In genomic region chr21:41387042-41387819, GRCh38 we compare ENCODE assay signal across 30 cellular contexts. TPM values are rescaled to one million over a fixed set of nuclear protein-coding genes. Genes with fewer than 3 reads are reported as not detected.
DNase-seq lines count a peak whose midpoint lies in the region; ATAC-seq, FAIRE-seq and TF ChIP-seq lines count a peak whose summit lies in the region.
"Had no signal": no experiment of that assay in that cellular context is flagged by ENCODE, and none has a peak within 500 bp of the region (broad histone marks: within the 10 kb centered on the region; RNA-seq: fewer than 3 reads in every experiment).

No MANE protein-coding gene starts in this region.

- H2BK15ac ChIP-seq in mesenchymal stem cell (ENCODE audit: low read depth, poor library complexity, severe bottlenecking): no peak overlapping the region

- no peak for TF ChIP-seq POLR2A in GM12892 (IDR thresholded peaks at IDR 0.05; ENCODE audit: low read depth, low read length)

- H3K4me3 Mint-ChIP-seq in activated CD4-positive, alpha-beta T cell treated with anti-CD3 and anti-CD28 coated beads, Interleukin-2, amount 10 ng/mL, durations not matched to agents 7 days and 5 days: no peak overlapping the region
- no peak overlapping the region for H3K4me3 Mint-ChIP-seq in T-helper 17 cell
- H3K4me3 Mint-ChIP-seq in stimulated activated effector memory CD8-positive, alpha-beta T cell treated with anti-CD3 and anti-CD28 coated beads, Interleukin-12 subunit alpha, Interleukin-12 subunit beta, amount 100 ng/mL, for 72 hours: no peak overlapping the region
- H3K4me3 Mint-ChIP-seq: IgD-negative memory B cell, WTC11 had no signal

- no peak overlapping the region for H2BK120ac ChIP-seq in mesenchymal stem cell (ENCODE audit: low read depth, low read length)

- ATAC-seq in T-helper 17 cell (no peak), HG02642 (IDR thresholded peaks at IDR 0.05; ENCODE audit: poor library complexity, unreplicated experiment) (no peak)
- no peak for ATAC-seq in stimulated activated effector memory CD8-positive, alpha-beta T cell treated with anti-CD3 and anti-CD28 coated beads, Interleukin-12 subunit alpha, Interleukin-12 subunit beta, amount 100 ng/mL, for 72 hours
- ATAC-seq: HCT116, heart left ventricle, WTC11 had no signal

- peak overlapping the region; percentile 37 for H3K27ac Mint-ChIP-seq in activated CD4-positive, alpha-beta T cell treated with anti-CD3 and anti-CD28 coated beads, Interleukin-2, amount 10 ng/mL, durations not matched to agents 7 days and 5 days
- peak overlapping the region; percentile 47 for H3K27ac Mint-ChIP-seq in T-helper 17 cell
- peak overlapping the region; percentile 71 for H3K27ac Mint-ChIP-seq in stimulated activated effector memory CD8-positive, alpha-beta T cell treated with anti-CD3 and anti-CD28 coated beads, Interleukin-12 subunit alpha, Interleukin-12 subunit beta, amount 100 ng/mL, for 72 hours
- H3K27ac Mint-ChIP-seq: WTC11 had no signal

- CTCF ChIA-PET in activated CD4-positive, alpha-beta T cell treated with anti-CD3 and anti-CD28 coated beads, Interleukin-2, amount 10 ng/mL, durations not matched to agents 7 days and 5 days (lab: Charles Lee): no interaction called here

- H2AFZ ChIP-seq in mesenchymal stem cell (ENCODE audit: low read depth, low read length): no peak overlapping the region

- no peak overlapping the region for H2BK12ac ChIP-seq in mesenchymal stem cell (ENCODE audit: low read length in 2 of 2)

- POLR2A ChIA-PET in activated CD4-positive, alpha-beta T cell treated with anti-CD3 and anti-CD28 coated beads, Interleukin-2, amount 10 ng/mL, durations not matched to agents 7 days and 5 days (lab: Charles Lee): no interaction called here

- no peaks in the 10 kb centered on the region for H3K9me3 ChIP-seq in T-helper 17 cell (ENCODE audit: control insufficient read depth, low read length, poor library complexity, severe bottlenecking)
- no peaks in the 10 kb centered on the region for H3K9me3 ChIP-seq in mesenchymal stem cell (ENCODE audit: control insufficient read depth, low read length)
- H3K9me3 ChIP-seq: heart left ventricle, thyroid gland had no signal

- H3K4me1 ChIP-seq in mesenchymal stem cell (ENCODE audit: control insufficient read depth, insufficient read depth, low read depth, low read length): no peaks in the 10 kb centered on the region
- H3K4me1 ChIP-seq: heart left ventricle had no signal

- 84% methylated on average over 14 of the region's 14 CpGs for WGBS in mesenchymal stem cell

- no peak for DNase-seq in activated CD4-positive, alpha-beta T cell treated with anti-CD3 and anti-CD28 coated beads, Interleukin-2, amount 10 ng/mL, durations not matched to agents 7 days and 5 days
- no peak for DNase-seq in activated CD4-positive, alpha-beta T cell treated with anti-CD3 and anti-CD28 coated beads for 4 hours
- no peak for DNase-seq in T-helper 17 cell
- DNase-seq in mesenchymal stem cell: no peak
- DNase-seq in stimulated activated effector memory CD8-positive, alpha-beta T cell treated with anti-CD3 and anti-CD28 coated beads, Interleukin-12 subunit alpha, Interleukin-12 subunit beta, amount 100 ng/mL, for 72 hours (ENCODE audit: low spot score in 2 of 2): no peak
- no peak for DNase-seq in GM12892 (ENCODE audit: insufficient read length)
- no peak for DNase-seq in SK-N-DZ (ENCODE audit: low spot score)
- DNase-seq: activated CD4-positive, alpha-beta T cell treated with anti-CD3 and anti-CD28 coated beads, Interleukin-2, amount 50 U/mL, for 48 hours; anterior cingulate cortex; DMS 273 treated with DMSO at 0.1 percent for 48 hours; dorsolateral prefrontal cortex; mammary epithelial cell; NCI-H2029 treated with DMSO at 0.1 percent for 48 hours; NCI-H774; occipital lobe; retina; RPMI8226; stimulated activated CD4-positive, alpha-beta T cell treated with anti-CD3 and anti-CD28 coated beads, Interleukin-12 subunit alpha, Interleukin-12 subunit beta, amount 100 ng/mL, for 4 hours; stimulated activated CD4-positive, alpha-beta T cell treated with anti-CD3 and anti-CD28 coated beads, Interleukin-4, amount 100 ng/mL, for 24 hours; stimulated activated naive CD4-positive, alpha-beta T cell treated with Interleukin-2 at 50 U/mL for 16 hours; T-helper 9 cell; thyroid gland had no signal

- no peak overlapping the region for H3K23ac ChIP-seq in mesenchymal stem cell (ENCODE audit: low read length in 2 of 2)

- peaks cover 0 to 63% of the 10 kb centered on the region in 2 experiments for H3K36me3 ChIP-seq in mesenchymal stem cell (ENCODE audit: control insufficient read depth in 1 of 2, insufficient read depth in 2 of 2, low read depth in 1 of 2, low read length in 2 of 2)
- H3K36me3 ChIP-seq: thyroid gland had no signal

- no peak overlapping the region for H3K4me2 ChIP-seq in mesenchymal stem cell (ENCODE audit: low read length, poor library complexity, severe bottlenecking)

- H3K14ac ChIP-seq in mesenchymal stem cell (ENCODE audit: low read length in 2 of 2): no peak overlapping the region

- no peak overlapping the region for H4K91ac ChIP-seq in mesenchymal stem cell (ENCODE audit: low read length)

- H3K27me3 ChIP-seq in mesenchymal stem cell (ENCODE audit: control insufficient read depth in 1 of 2, insufficient read depth in 1 of 2, low read length in 2 of 2): no peaks in the 10 kb centered on the region
- H3K27me3 ChIP-seq: heart left ventricle, thyroid gland had no signal

- peaks cover 1% of the 10 kb centered on the region for H3K4me1 Mint-ChIP-seq in activated CD4-positive, alpha-beta T cell treated with anti-CD3 and anti-CD28 coated beads, Interleukin-2, amount 10 ng/mL, durations not matched to agents 7 days and 5 days
- peaks cover 17% of the 10 kb centered on the region for H3K4me1 Mint-ChIP-seq in T-helper 17 cell
- H3K4me1 Mint-ChIP-seq in stimulated activated effector memory CD8-positive, alpha-beta T cell treated with anti-CD3 and anti-CD28 coated beads, Interleukin-12 subunit alpha, Interleukin-12 subunit beta, amount 100 ng/mL, for 72 hours: peaks cover 25% of the 10 kb centered on the region
- H3K4me1 Mint-ChIP-seq: IgD-negative memory B cell, WTC11 had no signal

- no peak overlapping the region for H4K8ac ChIP-seq in mesenchymal stem cell (ENCODE audit: low read length)

- no peaks in the 10 kb centered on the region for H3K27me3 Mint-ChIP-seq in activated CD4-positive, alpha-beta T cell treated with anti-CD3 and anti-CD28 coated beads, Interleukin-2, amount 10 ng/mL, durations not matched to agents 7 days and 5 days
- no peaks in the 10 kb centered on the region for H3K27me3 Mint-ChIP-seq in T-helper 17 cell
- H3K27me3 Mint-ChIP-seq: IgD-negative memory B cell had no signal

- no peaks in the 10 kb centered on the region for H3K79me1 ChIP-seq in mesenchymal stem cell (replicated peaks; ENCODE audit: low read length, poor library complexity, severe bottlenecking)

- H3K36me3 Mint-ChIP-seq in activated CD4-positive, alpha-beta T cell treated with anti-CD3 and anti-CD28 coated beads, Interleukin-2, amount 10 ng/mL, durations not matched to agents 7 days and 5 days (ENCODE audit: low read depth): peaks cover 52% of the 10 kb centered on the region
- peaks cover 23% of the 10 kb centered on the region for H3K36me3 Mint-ChIP-seq in T-helper 17 cell (ENCODE audit: low read depth)
- H3K36me3 Mint-ChIP-seq in stimulated activated effector memory CD8-positive, alpha-beta T cell treated with anti-CD3 and anti-CD28 coated beads, Interleukin-12 subunit alpha, Interleukin-12 subunit beta, amount 100 ng/mL, for 72 hours: peaks cover 28% of the 10 kb centered on the region
- H3K36me3 Mint-ChIP-seq: WTC11 had no signal

- peak overlapping the region; percentile 42 for H3K9ac ChIP-seq in mesenchymal stem cell (ENCODE audit: low read length)

- H3K27ac ChIP-seq in mesenchymal stem cell (ENCODE audit: low read length, poor library complexity, severe bottlenecking): no peak overlapping the region
- H3K27ac ChIP-seq: 22Rv1, dorsolateral prefrontal cortex had no signal

- no peak overlapping the region for H3K18ac ChIP-seq in mesenchymal stem cell (ENCODE audit: low read depth in 1 of 2, low read length in 2 of 2)

- H3K9me3 Mint-ChIP-seq in activated CD4-positive, alpha-beta T cell treated with anti-CD3 and anti-CD28 coated beads, Interleukin-2, amount 10 ng/mL, durations not matched to agents 7 days and 5 days: no peaks in the 10 kb centered on the region
- no peaks in the 10 kb centered on the region for H3K9me3 Mint-ChIP-seq in stimulated activated effector memory CD8-positive, alpha-beta T cell treated with anti-CD3 and anti-CD28 coated beads, Interleukin-12 subunit alpha, Interleukin-12 subunit beta, amount 100 ng/mL, for 72 hours
- H3K9me3 Mint-ChIP-seq: IgD-negative memory B cell had no signal

- FAIRE-seq in GM12892 (lab: Jason Lieb, UNC): no peak
- FAIRE-seq: endothelial cell of umbilical vein, GM19239 had no signal

- H2AK5ac ChIP-seq in mesenchymal stem cell (ENCODE audit: low read length, severe bottlenecking): no peak overlapping the region

- H2BK5ac ChIP-seq in mesenchymal stem cell (ENCODE audit: low read depth, low read length, poor library complexity, severe bottlenecking): no peak overlapping the region

- H3K4me3 ChIP-seq in mesenchymal stem cell (ENCODE audit: insufficient read depth in 1 of 2, low read depth in 1 of 2, low read length in 2 of 2): peak overlapping the region in 1 of 2 experiments; percentile 42
- H3K4me3 ChIP-seq: dorsolateral prefrontal cortex, heart left ventricle, thyroid gland had no signal

- no peak overlapping the region for H3K4ac ChIP-seq in mesenchymal stem cell (ENCODE audit: low read depth in 1 of 2, low read length in 2 of 2)

RNA-seq across cellular contexts. Expression of gene MX2, which starts 25.4 kb away (rescaled TPM):
- 100 to 1,000 TPM; 108 to 117 TPM for total RNA-seq in activated CD4-positive, alpha-beta T cell treated with anti-CD3 and anti-CD28 coated beads, Interleukin-2, amount 10 ng/mL, durations not matched to agents 7 days and 5 days
- total RNA-seq in T-helper 17 cell: 10 to 100 TPM; 86.4 to 97.2 TPM
- polyA plus RNA-seq in mesenchymal stem cell (2013, experiment 1 of 2): 6.2 TPM
- polyA plus RNA-seq in mesenchymal stem cell (2013, experiment 2 of 2): 6.3 TPM
- polyA plus RNA-seq in GM12892 (2012; ENCODE audit: missing spikeins): 50.1 TPM
- polyA plus RNA-seq in SK-N-DZ (2014; cell fraction: cytosol; rRNA removed): not detected in 2 replicates
- polyA plus RNA-seq in SK-N-DZ (2014; cell fraction: nucleus; rRNA removed): not detected in 2 replicates
- total RNA-seq: endothelial cell of umbilical vein, mammary epithelial cell had no signal
- polyA plus RNA-seq: mammary epithelial cell had no signal

RNA-seq across cellular contexts. Expression of gene MX1, which starts 38.8 kb away (rescaled TPM):
- total RNA-seq in activated CD4-positive, alpha-beta T cell treated with anti-CD3 and anti-CD28 coated beads, Interleukin-2, amount 10 ng/mL, durations not matched to agents 7 days and 5 days: 100 to 1,000 TPM; 722 to 723 TPM
- total RNA-seq in T-helper 17 cell: 10 to 100 TPM; 58.6 to 75.9 TPM
- 6.6 TPM for polyA plus RNA-seq in mesenchymal stem cell (2013, experiment 1 of 2)
- 6.5 TPM for polyA plus RNA-seq in mesenchymal stem cell (2013, experiment 2 of 2)
- 130 TPM for polyA plus RNA-seq in GM12892 (2012; ENCODE audit: missing spikeins)
- polyA plus RNA-seq in SK-N-DZ (2014; cell fraction: cytosol; rRNA removed): not detected in 2 replicates
- polyA plus RNA-seq in SK-N-DZ (2014; cell fraction: nucleus; rRNA removed): not detected in 2 replicates

Comparison
In these comparisons a context has a peak if more than half of its experiments do, and no peak if none do; other contexts are left out.
1. RNA of gene MX1, which starts 38.8 kb away (total RNA-seq): 722 to 723 TPM in activated CD4-positive, alpha-beta T cell treated with anti-CD3 and anti-CD28 coated beads, Interleukin-2, amount 10 ng/mL, durations not matched to agents 7 days and 5 days; 58.6 to 75.9 TPM in T-helper 17 cell; every median in the first group is over 4 times any median in the second.
2. Peak in every context shown above with its lines, with median percentiles within 50 percentile points of each other: H3K27ac Mint-ChIP-seq.